19 cellular contexts compared by ENCODE assay signal in genomic region chr3:108227131-108227530, GRCh38.
"Had no signal": no experiment of that assay in that cellular context is flagged by ENCODE, and none has a peak within 500 bp of the region (broad histone marks: within the 10 kb centered on the region; RNA-seq: fewer than 3 reads in every experiment).

No MANE protein-coding gene starts in this region.

- H3K9me3 ChIP-seq: left ventricle myocardium inferior, pancreas had no signal

- H3K27ac ChIP-seq: dorsolateral prefrontal cortex, hepatocyte, left ventricle myocardium inferior, neural progenitor cell, pancreas had no signal

- H3K27me3 ChIP-seq: dorsolateral prefrontal cortex, hepatocyte, neural progenitor cell, pancreas had no signal

- H3K4me3 ChIP-seq: dorsolateral prefrontal cortex, hepatocyte, left ventricle myocardium inferior, lung, neural progenitor cell, pancreas, smooth muscle cell had no signal

- FAIRE-seq: kidney, pancreas had no signal

- H3K36me3 ChIP-seq: left ventricle myocardium inferior, neural progenitor cell, pancreas had no signal

- DNase-seq: dorsolateral prefrontal cortex; effector CD8-positive, alpha-beta T cell; foreskin melanocyte; head of caudate nucleus; kidney; left cardiac atrium; left ventricle myocardium inferior; mesenchymal stem cell; midbrain; occipital lobe; pancreas; right cardiac atrium; stimulated activated CD4-positive, alpha-beta T cell treated with anti-CD3 and anti-CD28 coated beads, Interleukin-2, amount 100 ng/mL, for 48 hours; stimulated activated naive CD4-positive, alpha-beta T cell treated with Interleukin-2 at 50 U/mL for 16 hours; trophoblast cell had no signal
